In the genomic region with DNA sequence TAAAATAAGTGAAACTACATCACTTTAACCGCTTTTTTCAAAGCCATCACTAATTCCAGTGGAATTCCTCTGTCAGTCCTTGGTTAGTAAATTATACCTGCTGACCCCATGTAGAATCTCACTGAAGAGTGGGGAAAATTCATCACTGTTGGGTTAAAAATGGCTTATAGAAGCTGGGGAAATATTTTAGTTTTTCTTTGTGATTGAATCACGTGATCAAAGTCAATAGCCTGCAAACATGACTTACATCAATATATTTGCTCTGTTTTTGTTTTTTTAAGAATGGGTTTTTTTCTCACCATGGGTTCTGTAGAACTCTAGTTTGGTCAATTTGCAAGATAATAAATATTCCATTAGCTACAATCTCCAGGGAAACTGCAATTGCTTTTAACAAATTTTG, we compare ENCODE assay signal across 6 cellular contexts.
"Had no signal": no experiment of that assay in that cellular context is flagged by ENCODE, and none has a peak within 500 bp of the region (broad histone marks: within the 10 kb centered on the region; RNA-seq: fewer than 3 reads in every experiment).

No MANE protein-coding gene starts in this region.

- H3K4me2 ChIP-seq: KMS-11 had no signal

- DNase-seq: IMR-90, KBM-7, KG1 had no signal

- H3K27ac ChIP-seq: HL-60, KMS-11 had no signal

- FAIRE-seq: HTR-8/SVneo had no signal

- H3K9ac ChIP-seq: KMS-11 had no signal
